ENCODE assay signal across 33 cellular contexts in the genomic region with DNA sequence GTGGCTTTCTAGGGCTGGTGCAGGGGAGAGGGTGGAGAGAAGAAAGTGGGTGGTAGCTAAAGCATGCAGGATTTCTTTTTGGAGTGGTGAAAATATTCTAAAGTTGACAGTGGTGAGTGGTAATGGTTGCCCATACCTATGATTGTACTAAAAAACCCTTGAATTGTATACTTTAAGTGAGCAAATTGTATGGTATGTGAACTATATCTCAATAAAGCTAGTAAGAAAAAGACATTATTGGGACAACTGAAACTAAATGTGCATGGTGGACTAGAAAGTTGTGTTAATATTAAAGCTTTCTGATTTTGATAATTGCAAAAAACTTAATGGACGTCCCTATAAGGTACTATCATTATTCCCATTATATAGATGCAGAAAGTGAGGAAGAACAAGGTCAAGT.
"Had no signal": no experiment of that assay in that cellular context is flagged by ENCODE, and none has a peak within 500 bp of the region (broad histone marks: within the 10 kb centered on the region; RNA-seq: fewer than 3 reads in every experiment).

No MANE protein-coding gene starts in this region.

- H3K27me3 Mint-ChIP-seq: activated B cell treated with CpG ODN at 0.5 μM for 24 hours; activated CD4-positive, alpha-beta memory T cell treated with anti-CD3 and anti-CD28 coated beads for 36 hours; activated CD8-positive, alpha-beta T cell treated with anti-CD3 and anti-CD28 coated beads for 36 hours; activated naive CD8-positive, alpha-beta T cell treated with anti-CD3 and anti-CD28 coated beads for 36 hours had no signal

- H3K4me3 ChIP-seq: adrenal gland, body of pancreas, breast epithelium had no signal

- H3K27me3 ChIP-seq: adrenal gland, body of pancreas, brain microvascular endothelial cell, breast epithelium had no signal

- H3K4me3 Mint-ChIP-seq: activated B cell treated with CpG ODN at 0.5 μM for 24 hours; activated CD4-positive, alpha-beta T cell treated with anti-CD3 and anti-CD28 coated beads, Interleukin-2, amount 10 ng/mL, durations not matched to agents 24 days and 14 days; activated CD8-positive, alpha-beta T cell treated with anti-CD3 and anti-CD28 coated beads for 36 hours; activated naive CD4-positive, alpha-beta T cell treated with anti-CD3 and anti-CD28 coated beads for 36 hours; activated naive CD8-positive, alpha-beta T cell treated with anti-CD3 and anti-CD28 coated beads for 36 hours; activated T-cell treated with anti-CD3 and anti-CD28 coated beads, Interleukin-2, amount 50 U/mL, for 4 hours; activated T-cell treated with anti-CD3 and anti-CD28 coated beads, Interleukin-2, amount 50 U/mL, for 72 hours; T-helper 1 cell treated with Interleukin-12 subunit alpha and Interleukin-12 subunit beta and Interleukin-4 antibody, amounts not matched to agents 30 μg/mL and 1 μg/mL, for 36 hours; T-helper 2 cell treated with Interferon-gamma antibody and Interleukin-4, amounts not matched to agents 5 μg/mL and 100 μg/mL, for 36 hours had no signal

- H3K27ac ChIP-seq: body of pancreas, brain microvascular endothelial cell, breast epithelium, VCaP had no signal

- ATAC-seq: activated CD8-positive, alpha-beta T cell treated with anti-CD3 and anti-CD28 coated beads for 36 hours; activated naive CD4-positive, alpha-beta T cell treated with anti-CD3 and anti-CD28 coated beads, Interleukin-2, amount 50 U/mL, for 72 hours; activated T-cell treated with anti-CD3 and anti-CD28 coated beads, Interleukin-2, amount 50 U/mL, for 4 hours; activated T-cell treated with anti-CD3 and anti-CD28 coated beads, Interleukin-2, amount 50 U/mL, for 72 hours; body of pancreas had no signal

- H3K36me3 Mint-ChIP-seq: activated CD4-positive, alpha-beta memory T cell treated with anti-CD3 and anti-CD28 coated beads for 36 hours; activated naive CD8-positive, alpha-beta T cell treated with anti-CD3 and anti-CD28 coated beads for 36 hours had no signal

- H3K9me3 ChIP-seq: adrenal gland had no signal

- H3K27ac Mint-ChIP-seq: activated B cell treated with CpG ODN at 0.5 μM for 24 hours; activated CD4-positive, alpha-beta memory T cell treated with anti-CD3 and anti-CD28 coated beads for 36 hours; activated CD4-positive, alpha-beta T cell treated with anti-CD3 and anti-CD28 coated beads, Interleukin-2, amount 10 ng/mL, durations not matched to agents 24 days and 14 days; activated CD8-positive, alpha-beta T cell treated with anti-CD3 and anti-CD28 coated beads for 36 hours; activated naive CD4-positive, alpha-beta T cell treated with anti-CD3 and anti-CD28 coated beads for 36 hours; activated naive CD4-positive, alpha-beta T cell treated with anti-CD3 and anti-CD28 coated beads, Interleukin-2, amount 50 U/mL, for 72 hours; activated naive CD8-positive, alpha-beta T cell treated with anti-CD3 and anti-CD28 coated beads for 36 hours; activated T-cell treated with anti-CD3 and anti-CD28 coated beads, Interleukin-2, amount 50 U/mL, for 72 hours; T-helper 1 cell treated with Interleukin-12 subunit alpha and Interleukin-12 subunit beta and Interleukin-4 antibody, amounts not matched to agents 30 μg/mL and 1 μg/mL, for 36 hours; T-helper 2 cell treated with Interferon-gamma antibody and Interleukin-4, amounts not matched to agents 5 μg/mL and 100 μg/mL, for 36 hours had no signal

- H3K36me3 ChIP-seq: adrenal gland, brain microvascular endothelial cell, breast epithelium had no signal

- DNase-seq: activated B cell treated with CpG ODN at 0.5 μM for 24 hours; activated CD4-positive, alpha-beta memory T cell treated with anti-CD3 and anti-CD28 coated beads for 36 hours; activated CD4-positive, alpha-beta T cell treated with anti-CD3 and anti-CD28 coated beads for 4 hours; activated CD4-positive, alpha-beta T cell treated with anti-CD3 and anti-CD28 coated beads, Interleukin-2, amount 10 ng/mL, durations not matched to agents 24 days and 14 days; activated CD4-positive, alpha-beta T cell treated with anti-CD3 and anti-CD28 coated beads, Interleukin-2, amount 50 U/mL, for 1 hour; activated CD4-positive, alpha-beta T cell treated with anti-CD3 and anti-CD28 coated beads, Interleukin-2, amount 50 U/mL, for 4 hours; activated CD4-positive, CD25-positive, alpha-beta regulatory T cell treated with anti-CD3 and anti-CD28 coated beads, Interleukin-2, amount 50 U/mL, for 72 hours; activated CD8-positive, alpha-beta memory T cell treated with anti-CD3 and anti-CD28 coated beads, Interleukin-2, amount 50 U/mL, for 4 hours; activated CD8-positive, alpha-beta T cell treated with anti-CD3 and anti-CD28 coated beads for 36 hours; activated effector memory CD4-positive, alpha-beta T cell treated with anti-CD3 and anti-CD28 coated beads, Interleukin-2, amount 50 U/mL, for 16 hours; activated gamma-delta T cell treated with Interleukin-2 at 50 U/mL for 16 hours; activated naive CD4-positive, alpha-beta T cell; activated naive CD4-positive, alpha-beta T cell treated with anti-CD3 and anti-CD28 coated beads for 36 hours; activated naive CD4-positive, alpha-beta T cell treated with anti-CD3 and anti-CD28 coated beads, Interleukin-2, amount 50 U/mL, for 16 hours; activated naive CD8-positive, alpha-beta T cell treated with anti-CD3 and anti-CD28 coated beads for 36 hours; activated T-cell treated with anti-CD3 and anti-CD28 coated beads for 4 hours; activated T-cell treated with anti-CD3 and anti-CD28 coated beads, Interleukin-2, amount 50 U/mL, for 1 hour; activated T-cell treated with anti-CD3 and anti-CD28 coated beads, Interleukin-2, amount 50 U/mL, for 4 hours; activated T-cell treated with anti-CD3 and anti-CD28 coated beads, Interleukin-2, amount 50 U/mL, for 72 hours; adrenal gland; amniotic stem cell; aorta; body of pancreas; brain microvascular endothelial cell; central memory CD4-positive, alpha-beta T cell; T-helper 1 cell; T-helper 2 cell; T-helper 9 cell had no signal
